In the genomic region with DNA sequence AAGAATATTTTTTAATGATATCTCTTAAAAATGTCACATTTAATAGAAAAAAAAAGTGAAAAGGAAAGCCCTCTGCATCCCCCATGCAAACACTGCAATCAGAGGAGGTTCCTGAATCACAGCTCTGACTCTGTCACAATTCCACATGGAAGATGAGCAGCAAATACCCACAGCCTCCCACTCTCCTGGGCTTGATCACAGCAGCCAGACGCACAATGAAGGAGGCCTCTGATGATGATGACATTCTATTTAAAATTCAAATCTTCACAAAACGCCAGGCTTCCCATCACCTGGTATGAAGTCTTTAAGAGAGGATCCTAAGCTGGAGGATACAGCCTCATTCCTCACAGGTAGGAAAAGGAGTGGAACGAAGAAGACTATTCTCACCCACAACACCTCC, we compare ENCODE assay signal across 3 cellular contexts.
TF ChIP-seq lines count a peak whose summit lies in the region.

No MANE protein-coding gene starts in this region.

TF ChIP-seq in SK-N-SH, 30 proteins besides CTCF, POLR2A, EP300 and RAD21 (continued from another document):
- TF ChIP-seq USF1 (IDR thresholded peaks at IDR 0.05; ENCODE audit: borderline replicate concordance, low read depth) (no peak), SIN3A (IDR thresholded peaks at IDR 0.05; ENCODE audit: borderline replicate concordance, low read depth, low read length) (no peak), RFX5 (IDR thresholded peaks at IDR 0.05; ENCODE audit: low read length) (no peak), NRF1 (IDR thresholded peaks at IDR 0.05; ENCODE audit: low read depth, low read length) (no peak), FOSL2 (IDR thresholded peaks at IDR 0.05; ENCODE audit: borderline replicate concordance, low read depth) (no peak), TCF12 (IDR thresholded peaks at IDR 0.05) (no peak), MXI1 (IDR thresholded peaks at IDR 0.05; ENCODE audit: low read depth, low read length) (no peak), TEAD4 (IDR thresholded peaks at IDR 0.05; ENCODE audit: borderline replicate concordance, insufficient read depth) (no peak), YY1 (IDR thresholded peaks at IDR 0.05; ENCODE audit: low read depth) (no peak)
- TF ChIP-seq, protein P1, sequence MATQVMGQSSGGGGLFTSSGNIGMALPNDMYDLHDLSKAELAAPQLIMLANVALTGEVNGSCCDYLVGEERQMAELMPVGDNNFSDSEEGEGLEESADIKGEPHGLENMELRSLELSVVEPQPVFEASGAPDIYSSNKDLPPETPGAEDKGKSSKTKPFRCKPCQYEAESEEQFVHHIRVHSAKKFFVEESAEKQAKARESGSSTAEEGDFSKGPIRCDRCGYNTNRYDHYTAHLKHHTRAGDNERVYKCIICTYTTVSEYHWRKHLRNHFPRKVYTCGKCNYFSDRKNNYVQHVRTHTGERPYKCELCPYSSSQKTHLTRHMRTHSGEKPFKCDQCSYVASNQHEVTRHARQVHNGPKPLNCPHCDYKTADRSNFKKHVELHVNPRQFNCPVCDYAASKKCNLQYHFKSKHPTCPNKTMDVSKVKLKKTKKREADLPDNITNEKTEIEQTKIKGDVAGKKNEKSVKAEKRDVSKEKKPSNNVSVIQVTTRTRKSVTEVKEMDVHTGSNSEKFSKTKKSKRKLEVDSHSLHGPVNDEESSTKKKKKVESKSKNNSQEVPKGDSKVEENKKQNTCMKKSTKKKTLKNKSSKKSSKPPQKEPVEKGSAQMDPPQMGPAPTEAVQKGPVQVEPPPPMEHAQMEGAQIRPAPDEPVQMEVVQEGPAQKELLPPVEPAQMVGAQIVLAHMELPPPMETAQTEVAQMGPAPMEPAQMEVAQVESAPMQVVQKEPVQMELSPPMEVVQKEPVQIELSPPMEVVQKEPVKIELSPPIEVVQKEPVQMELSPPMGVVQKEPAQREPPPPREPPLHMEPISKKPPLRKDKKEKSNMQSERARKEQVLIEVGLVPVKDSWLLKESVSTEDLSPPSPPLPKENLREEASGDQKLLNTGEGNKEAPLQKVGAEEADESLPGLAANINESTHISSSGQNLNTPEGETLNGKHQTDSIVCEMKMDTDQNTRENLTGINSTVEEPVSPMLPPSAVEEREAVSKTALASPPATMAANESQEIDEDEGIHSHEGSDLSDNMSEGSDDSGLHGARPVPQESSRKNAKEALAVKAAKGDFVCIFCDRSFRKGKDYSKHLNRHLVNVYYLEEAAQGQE (IDR thresholded peaks at IDR 0.05; ENCODE audit: low read depth, low read length), result no peak
- TF ChIP-seq, protein P2, sequence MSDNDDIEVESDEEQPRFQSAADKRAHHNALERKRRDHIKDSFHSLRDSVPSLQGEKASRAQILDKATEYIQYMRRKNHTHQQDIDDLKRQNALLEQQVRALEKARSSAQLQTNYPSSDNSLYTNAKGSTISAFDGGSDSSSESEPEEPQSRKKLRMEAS (IDR thresholded peaks at IDR 0.05; ENCODE audit: low read depth), result no peak

TF ChIP-seq in SK-N-SH treated with all-trans-retinoic acid at 6 μM for 48 hours, 23 proteins besides CTCF, POLR2A, EP300 and RAD21 (continued from another document and continues in another):
- TF ChIP-seq, protein P3, sequence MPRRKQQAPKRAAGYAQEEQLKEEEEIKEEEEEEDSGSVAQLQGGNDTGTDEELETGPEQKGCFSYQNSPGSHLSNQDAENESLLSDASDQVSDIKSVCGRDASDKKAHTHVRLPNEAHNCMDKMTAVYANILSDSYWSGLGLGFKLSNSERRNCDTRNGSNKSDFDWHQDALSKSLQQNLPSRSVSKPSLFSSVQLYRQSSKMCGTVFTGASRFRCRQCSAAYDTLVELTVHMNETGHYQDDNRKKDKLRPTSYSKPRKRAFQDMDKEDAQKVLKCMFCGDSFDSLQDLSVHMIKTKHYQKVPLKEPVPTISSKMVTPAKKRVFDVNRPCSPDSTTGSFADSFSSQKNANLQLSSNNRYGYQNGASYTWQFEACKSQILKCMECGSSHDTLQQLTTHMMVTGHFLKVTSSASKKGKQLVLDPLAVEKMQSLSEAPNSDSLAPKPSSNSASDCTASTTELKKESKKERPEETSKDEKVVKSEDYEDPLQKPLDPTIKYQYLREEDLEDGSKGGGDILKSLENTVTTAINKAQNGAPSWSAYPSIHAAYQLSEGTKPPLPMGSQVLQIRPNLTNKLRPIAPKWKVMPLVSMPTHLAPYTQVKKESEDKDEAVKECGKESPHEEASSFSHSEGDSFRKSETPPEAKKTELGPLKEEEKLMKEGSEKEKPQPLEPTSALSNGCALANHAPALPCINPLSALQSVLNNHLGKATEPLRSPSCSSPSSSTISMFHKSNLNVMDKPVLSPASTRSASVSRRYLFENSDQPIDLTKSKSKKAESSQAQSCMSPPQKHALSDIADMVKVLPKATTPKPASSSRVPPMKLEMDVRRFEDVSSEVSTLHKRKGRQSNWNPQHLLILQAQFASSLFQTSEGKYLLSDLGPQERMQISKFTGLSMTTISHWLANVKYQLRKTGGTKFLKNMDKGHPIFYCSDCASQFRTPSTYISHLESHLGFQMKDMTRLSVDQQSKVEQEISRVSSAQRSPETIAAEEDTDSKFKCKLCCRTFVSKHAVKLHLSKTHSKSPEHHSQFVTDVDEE (CRISPR knock-in tag; IDR thresholded peaks at IDR 0.05), result no peak
- TF ChIP-seq ZNF70 (CRISPR knock-in tag; IDR thresholded peaks at IDR 0.05) (no peak), OSR1 (CRISPR knock-in tag; IDR thresholded peaks at IDR 0.05) (no peak), SNAI2 (CRISPR knock-in tag; IDR thresholded peaks at IDR 0.05) (no peak), ZFP3 (CRISPR knock-in tag; IDR thresholded peaks at IDR 0.05) (no peak), ESRRG (CRISPR knock-in tag; IDR thresholded peaks at IDR 0.05) (no peak), CREB5 (CRISPR knock-in tag; IDR thresholded peaks at IDR 0.05; ENCODE audit: low read depth) (no peak), GLIS3 (CRISPR knock-in tag; IDR thresholded peaks at IDR 0.05) (no peak), ARNTL (CRISPR knock-in tag; IDR thresholded peaks at IDR 0.05; ENCODE audit: borderline replicate concordance, low read depth) (no peak), ISL1 (CRISPR knock-in tag; IDR thresholded peaks at IDR 0.05) (no peak), ZNF8 (CRISPR knock-in tag; IDR thresholded peaks at IDR 0.05) (no peak), TOX (CRISPR knock-in tag; IDR thresholded peaks at IDR 0.05; ENCODE audit: borderline replicate concordance) (no peak)
- TF ChIP-seq, protein P4, sequence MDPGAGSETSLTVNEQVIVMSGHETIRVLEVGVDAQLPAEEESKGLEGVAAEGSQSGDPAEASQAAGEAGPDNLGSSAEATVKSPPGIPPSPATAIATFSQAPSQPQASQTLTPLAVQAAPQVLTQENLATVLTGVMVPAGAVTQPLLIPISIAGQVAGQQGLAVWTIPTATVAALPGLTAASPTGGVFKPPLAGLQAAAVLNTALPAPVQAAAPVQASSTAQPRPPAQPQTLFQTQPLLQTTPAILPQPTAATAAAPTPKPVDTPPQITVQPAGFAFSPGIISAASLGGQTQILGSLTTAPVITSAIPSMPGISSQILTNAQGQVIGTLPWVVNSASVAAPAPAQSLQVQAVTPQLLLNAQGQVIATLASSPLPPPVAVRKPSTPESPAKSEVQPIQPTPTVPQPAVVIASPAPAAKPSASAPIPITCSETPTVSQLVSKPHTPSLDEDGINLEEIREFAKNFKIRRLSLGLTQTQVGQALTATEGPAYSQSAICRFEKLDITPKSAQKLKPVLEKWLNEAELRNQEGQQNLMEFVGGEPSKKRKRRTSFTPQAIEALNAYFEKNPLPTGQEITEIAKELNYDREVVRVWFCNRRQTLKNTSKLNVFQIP (CRISPR knock-in tag; IDR thresholded peaks at IDR 0.05; ENCODE audit: borderline replicate concordance, low read depth), result no peak

TF ChIP-seq in neural cell, 6 proteins besides CTCF, POLR2A, EP300 and RAD21 (continued from another document):
- TF ChIP-seq, protein P1 (IDR thresholded peaks at IDR 0.05; ENCODE audit: borderline replicate concordance), result no peak
TF ChIP-seq in neural cell: peak in this region for 1.
